ENCODE assay signal across 11 cellular contexts in the genomic region with DNA sequence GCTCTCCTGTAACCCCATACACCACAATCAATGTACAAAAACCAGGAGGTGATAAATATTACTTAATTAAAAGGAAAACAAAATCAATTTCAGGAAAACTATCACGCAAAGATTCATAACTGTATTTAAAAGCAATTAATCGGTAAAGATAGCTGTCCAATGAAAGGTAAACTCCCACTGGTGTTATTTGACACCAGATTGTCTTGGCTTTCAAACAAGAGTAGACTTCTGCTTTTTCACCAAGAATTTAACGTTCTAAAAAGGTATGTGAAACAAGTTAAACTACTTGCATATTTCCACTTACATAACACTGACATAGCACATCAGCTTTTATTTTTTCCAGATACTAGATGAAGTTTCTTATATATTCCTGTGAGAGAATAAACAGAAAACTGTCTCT. TPM values are rescaled to one million over a fixed set of nuclear protein-coding genes. Genes with fewer than 3 reads are reported as not detected.
DNase-seq lines count a peak whose midpoint lies in the region; ATAC-seq and TF ChIP-seq lines count a peak whose summit lies in the region.
"Had no signal": no experiment of that assay in that cellular context is flagged by ENCODE, and none has a peak within 500 bp of the region (broad histone marks: within the 10 kb centered on the region; RNA-seq: fewer than 3 reads in every experiment).

No MANE protein-coding gene starts in this region.

- no peak overlapping the region for H3K4ac ChIP-seq in neuronal stem cell (ENCODE audit: low read length)

- H2AFZ ChIP-seq in neuronal stem cell (ENCODE audit: low read length): no peak overlapping the region

- peaks cover 38% of the 10 kb centered on the region for H3K36me3 Mint-ChIP-seq in Caco-2 (ENCODE audit: insufficient read depth, unreplicated experiment)
- no peaks in the 10 kb centered on the region for H3K36me3 Mint-ChIP-seq in activated B cell treated with CpG ODN at 0.5 μM for 24 hours (ENCODE audit: low read depth)

- H3K14ac ChIP-seq in neuronal stem cell (ENCODE audit: low read length): no peak overlapping the region

- TF ChIP-seq EP300 in sigmoid colon (IDR thresholded peaks at IDR 0.05): no peak

- H3K4me2 ChIP-seq in neuronal stem cell (ENCODE audit: insufficient read depth, low read length, poor library complexity, severe bottlenecking): no peak overlapping the region

- H2BK12ac ChIP-seq in neuronal stem cell (ENCODE audit: low read length): no peak overlapping the region

- H3K23ac ChIP-seq in neuronal stem cell (ENCODE audit: low read depth, low read length, poor library complexity): no peak overlapping the region

- no peak overlapping the region for H2BK5ac ChIP-seq in neuronal stem cell (ENCODE audit: low read length)

- H2AK5ac ChIP-seq in neuronal stem cell (ENCODE audit: low read depth, low read length): no peak overlapping the region

- H3K9me3 ChIP-seq in Caco-2 (no peaks in the 10 kb centered on the region), sigmoid colon (no peaks in the 10 kb centered on the region), neuronal stem cell (replicated peaks in 1 of 2; ENCODE audit: control insufficient read depth in 2 of 2, insufficient read depth in 1 of 2, low read depth in 1 of 2, low read length in 2 of 2) (no peaks in the 10 kb centered on the region)

- POLR2A ChIA-PET in Caco-2 (lab: Charles Lee) (interaction anchor here (0.6 kb wide), 1 partner anchor 383 kb away, joined by 3 read pairs; no protein-coding TSS in a partner anchor), activated B cell treated with CpG ODN at 0.5 μM for 24 hours (lab: Charles Lee) (interaction anchor here (1.2 to 2.5 kb wide), 2 partner anchors 11 to 99 kb away, joined by 3 to 7 read pairs; no protein-coding TSS in a partner anchor)

- H2BK120ac ChIP-seq in neuronal stem cell (ENCODE audit: low read depth, low read length): no peak overlapping the region

- no peak overlapping the region for H2BK15ac ChIP-seq in neuronal stem cell (ENCODE audit: low read length)

- H3K4me1 Mint-ChIP-seq in Caco-2 (ENCODE audit: low read depth, unreplicated experiment) (peaks cover 14% of the 10 kb centered on the region), activated B cell treated with CpG ODN at 0.5 μM for 24 hours (peaks cover 67% of the 10 kb centered on the region)

- no peak overlapping the region; the same call in 1 of the 2 replicates for H3K4me3 ChIP-seq in Caco-2 (ENCODE audit: low read depth, low read length)
- H3K4me3 ChIP-seq in iPS-11a (ENCODE audit: low read depth, low read length): peak overlapping the region; percentile 88
- peak overlapping the region in 3 of 4 donors; percentile 88 to 95 (median 93) for H3K4me3 ChIP-seq in sigmoid colon
- H3K4me3 ChIP-seq in neuronal stem cell (ENCODE audit: low read length in 2 of 2): no peak overlapping the region

- H3K36me3 ChIP-seq in Caco-2 (ENCODE audit: control insufficient read depth, insufficient read depth, low read length) (no peaks in the 10 kb centered on the region), sigmoid colon (no peaks in the 10 kb centered on the region), neuronal stem cell (replicated peaks in 1 of 2; ENCODE audit: control insufficient read depth in 2 of 2, insufficient read depth in 2 of 2, low read length in 2 of 2) (peaks cover 0 to 3% of the 10 kb centered on the region in 2 donors)

- no peak overlapping the region for H3K9ac ChIP-seq in neuronal stem cell (ENCODE audit: low read depth, low read length, poor library complexity)

- 44 to 61% methylated on average over 3 of the region's 3 CpGs for WGBS in sigmoid colon, 2 donors
- no CpG with 5 or more reads among the region's 3 CpGs for WGBS in neuronal stem cell (ENCODE audit: extremely low coverage in 2 of 2, insufficient read length in 2 of 2, insufficient replicate concordance in 1 of 2), 2 donors

- no peak overlapping the region for H3K18ac ChIP-seq in neuronal stem cell (ENCODE audit: low read length)

- H3K27me3 Mint-ChIP-seq in Caco-2 (ENCODE audit: insufficient read depth, unreplicated experiment) (no peaks in the 10 kb centered on the region), activated B cell treated with CpG ODN at 0.5 μM for 24 hours (no peaks in the 10 kb centered on the region)

- intact Hi-C loops in Caco-2 (cut with micrococcal nuclease; ENCODE audit: unreplicated experiment): loop anchor here (2.0 to 10.0 kb wide), 5 partner anchors 39 to 167 kb away; no protein-coding TSS in a partner anchor
- intact Hi-C loops in activated B cell treated with CpG ODN at 0.5 μM for 24 hours (cut with micrococcal nuclease): loop anchor here (1.0 to 10.0 kb wide), 3 partner anchors 49 to 441 kb away; no protein-coding TSS in a partner anchor
- intact Hi-C loops in sigmoid colon (cut with DNase I): loop anchor here (2.0 to 10.0 kb wide), 4 partner anchors 99 to 761 kb away; no protein-coding TSS in a partner anchor

- CTCF ChIA-PET in Caco-2 (lab: Charles Lee) (interaction anchor here (1.2 kb wide), 1 partner anchor 9 kb away, joined by 4 read pairs; no protein-coding TSS in a partner anchor), activated B cell treated with CpG ODN at 0.5 μM for 24 hours (lab: Charles Lee) (interaction anchor here (0.8 to 7.1 kb wide), 5 partner anchors 9 to 1292 kb away, joined by 3 to 54 read pairs (median 5); no protein-coding TSS in a partner anchor)

- no TSS peak for BruUV-seq in Caco-2 (replicated peaks; lab: Mats Ljungman, UMichigan)

- H3K4me1 ChIP-seq in Caco-2 (peaks cover 50% of the 10 kb centered on the region), sigmoid colon (peaks cover 0 to 55% (median 33%) of the 10 kb centered on the region in 4 donors), neuronal stem cell (ENCODE audit: control insufficient read depth in 2 of 2, insufficient read depth in 1 of 2, low read depth in 1 of 2, low read length in 2 of 2) (peaks cover 11 to 26% of the 10 kb centered on the region in 2 donors)

- ATAC-seq in activated B cell treated with CpG ODN at 0.5 μM for 24 hours (ENCODE audit: low read depth): no peak

- no peaks in the 10 kb centered on the region for H3K27me3 ChIP-seq in Caco-2 (replicated peaks; ENCODE audit: control insufficient read depth, insufficient read depth, low read length)
- H3K27me3 ChIP-seq in sigmoid colon: no peaks in the 10 kb centered on the region
- H3K27me3 ChIP-seq in neuronal stem cell (ENCODE audit: control insufficient read depth in 3 of 3, insufficient read depth in 3 of 3, low read depth in 1 of 3, low read length in 3 of 3): no peaks in the 10 kb centered on the region

- TF ChIP-seq CTCF in Caco-2 (IDR thresholded peaks at IDR 0.05; ENCODE audit: insufficient read depth in 1 of 2, low read depth in 1 of 2, low read length in 1 of 2, severe bottlenecking in 1 of 2, unreplicated experiment in 1 of 2): no peak
- TF ChIP-seq CTCF in activated B cell treated with CpG ODN at 0.5 μM for 24 hours (IDR thresholded peaks at IDR 0.05): no peak
- TF ChIP-seq CTCF in sigmoid colon (IDR thresholded peaks at IDR 0.05): no peak

- DNase-seq in Caco-2 (no peak), activated B cell treated with CpG ODN at 0.5 μM for 24 hours (no peak), sigmoid colon (no peak), COLO668 (lab: John Stamatoyannopoulos, UW; ENCODE audit: unreplicated experiment) (no peak), NCI-H2171 (lab: John Stamatoyannopoulos, UW) (no peak), neuronal stem cell (ENCODE audit: low spot score) (no peak), NCI-H128 (lab: John Stamatoyannopoulos, UW; ENCODE audit: unreplicated experiment) (no peak)
- DNase-seq: cortex of kidney, GOT3, NCI-H1092 had no signal

- H3K27ac Mint-ChIP-seq in Caco-2 (ENCODE audit: unreplicated experiment) (no peak overlapping the region), activated B cell treated with CpG ODN at 0.5 μM for 24 hours (peak overlapping the region; percentile 66)

- H3K79me1 ChIP-seq in neuronal stem cell (ENCODE audit: low read depth, low read length): no peaks in the 10 kb centered on the region

- no peak for TF ChIP-seq POLR2A in sigmoid colon (IDR thresholded peaks at IDR 0.05)

- no peaks in the 10 kb centered on the region for H3K9me3 Mint-ChIP-seq in Caco-2 (ENCODE audit: unreplicated experiment)
- no peaks in the 10 kb centered on the region for H3K9me3 Mint-ChIP-seq in activated B cell treated with CpG ODN at 0.5 μM for 24 hours

- no peak overlapping the region for H4K91ac ChIP-seq in neuronal stem cell (ENCODE audit: low read depth, low read length, poor library complexity)

- H3K27ac ChIP-seq in sigmoid colon: peak overlapping the region in 3 of 4 donors; percentile 7 to 96 (median 24)
- no peak overlapping the region for H3K27ac ChIP-seq in neuronal stem cell (replicated peaks; ENCODE audit: low read length)

- no peak overlapping the region for H4K8ac ChIP-seq in neuronal stem cell (ENCODE audit: low read depth, low read length)

- peak overlapping the region; percentile 40 for H3K4me3 Mint-ChIP-seq in Caco-2 (ENCODE audit: unreplicated experiment)
- peak overlapping the region; percentile 46 for H3K4me3 Mint-ChIP-seq in activated B cell treated with CpG ODN at 0.5 μM for 24 hours

RNA-seq across cellular contexts. Expression of gene PLPP3, which starts 3.5 kb away (rescaled TPM):
- 39.2 and 41.0 TPM in 2 replicates for total RNA-seq in Caco-2 (2022)
- 4.6 TPM in 2 replicates for total RNA-seq in activated B cell treated with CpG ODN at 0.5 μM for 24 hours
- 100 to 1,000 TPM in 2 of 4 donors, 10 to 100 TPM in 2; 92.8 to 136 (median 109) TPM for total RNA-seq in sigmoid colon
- 10 to 100 TPM in 2 of 3 donors, 1 to 10 TPM in 1; 4.9 to 20.7 (median 16.8) TPM for polyA plus RNA-seq in sigmoid colon
- polyA plus RNA-seq in neuronal stem cell (2013, experiment 1 of 2): 30.5 TPM
- polyA plus RNA-seq in neuronal stem cell (2013, experiment 2 of 2): 31.6 TPM

Comparison
In these comparisons a context has a peak if more than half of its experiments do, and no peak if none do; other contexts are left out.
1. H3K4me3 ChIP-seq: peak in iPS-11a (single experiment) and sigmoid colon (3 of 4); none in Caco-2 (single experiment) and neuronal stem cell (0 of 2).